In genomic region chr2:36371070-36371962, GRCh38 we compare ENCODE assay signal across 9 cellular contexts. TPM values are rescaled to one million over a fixed set of nuclear protein-coding genes. Genes with fewer than 3 reads are reported as not detected.
DNase-seq lines count a peak whose midpoint lies in the region; ATAC-seq, FAIRE-seq and TF ChIP-seq lines count a peak whose summit lies in the region.
"Had no signal": no experiment of that assay in that cellular context is flagged by ENCODE, and none has a peak within 500 bp of the region (broad histone marks: within the 10 kb centered on the region; RNA-seq: fewer than 3 reads in every experiment).

No MANE protein-coding gene starts in this region.

- H3K27ac Mint-ChIP-seq in activated naive CD4-positive, alpha-beta T cell treated with anti-CD3 and anti-CD28 coated beads for 36 hours = no peak overlapping the region
- H3K27ac Mint-ChIP-seq: T-cell had no signal

- peaks cover 99% of the 10 kb centered on the region for H3K4me1 ChIP-seq in endothelial cell of umbilical vein (ENCODE audit: control insufficient read depth, extremely low read depth, insufficient read depth, low read length)

- no peaks in the 10 kb centered on the region for H3K36me3 Mint-ChIP-seq in activated naive CD4-positive, alpha-beta T cell treated with anti-CD3 and anti-CD28 coated beads for 36 hours (ENCODE audit: low read depth)
- H3K36me3 Mint-ChIP-seq: T-cell had no signal

- dilution Hi-C loops in endothelial cell of umbilical vein (cut with MboI; ENCODE audit: extremely low pct_ligation_motif_present, low sequenced_read_pairs) = no loop called here

- H3K4me1 Mint-ChIP-seq in activated naive CD4-positive, alpha-beta T cell treated with anti-CD3 and anti-CD28 coated beads for 36 hours (ENCODE audit: low read depth) = peaks cover 11% of the 10 kb centered on the region

- CTCF ChIA-PET in endothelial cell of umbilical vein (lab: Charles Lee) = interaction anchor here (0.9 to 7.1 kb wide), 19 partner anchors 9 to 301 kb away, joined by 3 to 41 read pairs (median 4); no protein-coding TSS in a partner anchor
- CTCF ChIA-PET in activated naive CD4-positive, alpha-beta T cell treated with anti-CD3 and anti-CD28 coated beads for 36 hours (lab: Charles Lee) = interaction anchor here (1.9 kb wide), 1 partner anchor 19 kb away, joined by 4 read pairs; no protein-coding TSS in a partner anchor

- peak; percentile 1 for ATAC-seq in omental fat pad (ENCODE audit: low FRiP score)
- ATAC-seq in HG03442 (IDR thresholded peaks at IDR 0.05; ENCODE audit: unreplicated experiment) = no peak
- ATAC-seq: T-cell had no signal

- no peaks in the 10 kb centered on the region for H3K9me1 ChIP-seq in endothelial cell of umbilical vein (replicated peaks; ENCODE audit: control insufficient read depth, extremely low read depth, insufficient read depth, low read length)

- no peaks in the 10 kb centered on the region for H3K27me3 ChIP-seq in endothelial cell of umbilical vein (ENCODE audit: control insufficient read depth in 2 of 2, insufficient read depth in 2 of 2, low read length in 2 of 2)

- H3K9me3 Mint-ChIP-seq in activated naive CD4-positive, alpha-beta T cell treated with anti-CD3 and anti-CD28 coated beads for 36 hours = no peaks in the 10 kb centered on the region
- H3K9me3 Mint-ChIP-seq: T-cell had no signal

- intact Hi-C loops in endothelial cell of umbilical vein (cut with micrococcal nuclease) = loop anchor here (1.0 to 5.0 kb wide), 3 partner anchors 14 to 191 kb away; no protein-coding TSS in a partner anchor
- intact Hi-C loops in activated naive CD4-positive, alpha-beta T cell treated with anti-CD3 and anti-CD28 coated beads for 36 hours (cut with micrococcal nuclease) = no loop called here

- peak; percentile 18 for FAIRE-seq in endothelial cell of umbilical vein (lab: Jason Lieb, UNC)

- H3K36me3 ChIP-seq in endothelial cell of umbilical vein (ENCODE audit: control insufficient read depth in 2 of 2, extremely low read depth in 1 of 2, insufficient read depth in 2 of 2, low read length in 2 of 2) = peaks cover 3% of the 10 kb centered on the region in 2 experiments

- POLR2A ChIA-PET in endothelial cell of umbilical vein (lab: Charles Lee) = interaction anchor here (0.5 to 3.4 kb wide), 9 partner anchors 9 to 114 kb away, joined by 3 to 17 read pairs (median 3); partner anchors contain the start of gene CRIM1

- no peak for TF ChIP-seq CTCF in AG10803 (conservative IDR thresholded peaks at IDR 0.05; ENCODE audit: low read length)
- no peak for TF ChIP-seq CTCF in endothelial cell of umbilical vein (IDR thresholded peaks at IDR 0.05; ENCODE audit: extremely low read depth in 1 of 2, insufficient read depth in 1 of 2, low read depth in 1 of 2, low read length in 2 of 2)
- TF ChIP-seq CTCF in omental fat pad (IDR thresholded peaks at IDR 0.05) = no peak

- peak overlapping the region; percentile 72 for H3K9ac ChIP-seq in endothelial cell of umbilical vein (replicated peaks; ENCODE audit: extremely low read depth, insufficient read depth, low read length)

- peak overlapping the region; percentile 30 for H3K4me3 ChIP-seq in AG10803 (ENCODE audit: low read length)
- H3K4me3 ChIP-seq in endothelial cell of umbilical vein (replicated peaks in 1 of 3; ENCODE audit: insufficient read depth in 1 of 3, low read depth in 1 of 3, low read length in 3 of 3) = peak overlapping the region in 1 of 3 experiments; percentile 2

- TSS peak; percentile 72 for BruUV-seq in endothelial cell of umbilical vein (replicated peaks; lab: Mats Ljungman, UMichigan)

- no peak overlapping the region for H2AFZ ChIP-seq in endothelial cell of umbilical vein (ENCODE audit: low read depth, low read length)

- no peak overlapping the region for H3K4me3 Mint-ChIP-seq in activated naive CD4-positive, alpha-beta T cell treated with anti-CD3 and anti-CD28 coated beads for 36 hours
- H3K4me3 Mint-ChIP-seq: T-cell had no signal

- DNase-seq in AG10803 (ENCODE audit: low read depth) (peak; percentile 72), NCI-H446 treated with DMSO at 0.1 percent for 48 hours (lab: John Stamatoyannopoulos, UW) (peak; percentile 27), endothelial cell of umbilical vein (ENCODE audit: low read depth, low spot score) (peak; percentile 65), omental fat pad (ENCODE audit: low spot score) (no peak), occipital lobe (lab: John Stamatoyannopoulos, UW) (no peak)
- DNase-seq in activated naive CD4-positive, alpha-beta T cell treated with anti-CD3 and anti-CD28 coated beads for 36 hours = no peak
- DNase-seq in effector CD8-positive, alpha-beta T cell (lab: John Stamatoyannopoulos, UW) = no peak
- DNase-seq: T-cell had no signal

- peaks cover 15% of the 10 kb centered on the region for H4K20me1 ChIP-seq in endothelial cell of umbilical vein (replicated peaks; ENCODE audit: control insufficient read depth, extremely low read depth, insufficient read depth, low read length)

- peaks cover 100% of the 10 kb centered on the region for H3K79me2 ChIP-seq in endothelial cell of umbilical vein (ENCODE audit: control insufficient read depth, insufficient read depth, low read length)

- H3K27me3 Mint-ChIP-seq in activated naive CD4-positive, alpha-beta T cell treated with anti-CD3 and anti-CD28 coated beads for 36 hours (ENCODE audit: low read depth) = peaks cover 5% of the 10 kb centered on the region

- H3K4me2 ChIP-seq in endothelial cell of umbilical vein (ENCODE audit: insufficient read depth, low read length) = peak overlapping the region; percentile 71

- peak overlapping the region; percentile 81 for H3K27ac ChIP-seq in endothelial cell of umbilical vein (ENCODE audit: insufficient read depth, low read depth, low read length)

- no peaks in the 10 kb centered on the region for H3K9me3 ChIP-seq in endothelial cell of umbilical vein (replicated peaks; ENCODE audit: control insufficient read depth, insufficient read depth, low read length)

- peak; percentile 20 for TF ChIP-seq POLR2A in endothelial cell of umbilical vein (IDR thresholded peaks at IDR 0.05; ENCODE audit: low read depth, low read length)

TF ChIP-seq in endothelial cell of umbilical vein, 7 proteins besides CTCF, POLR2A, EP300 and RAD21:
- TF ChIP-seq FOS (IDR thresholded peaks at IDR 0.05; ENCODE audit: borderline replicate concordance, insufficient read depth, low read length) (no peak), MAX (IDR thresholded peaks at IDR 0.05; ENCODE audit: insufficient read depth, insufficient read length) (no peak), POLR2AphosphoS5 (IDR thresholded peaks at IDR 0.05; ENCODE audit: insufficient read depth, low read depth, low read length) (peak; percentile 66), EZH2 (IDR thresholded peaks at IDR 0.05; ENCODE audit: borderline replicate concordance, low read depth, low read length, severe bottlenecking) (no peak), MYC (IDR thresholded peaks at IDR 0.05; ENCODE audit: low read depth, low read length) (no peak)

RNA-seq across cellular contexts. Expression of gene CRIM1, which starts 15.7 kb away (rescaled TPM):
- 649 and 675 TPM in 2 replicates for total RNA-seq in endothelial cell of umbilical vein
- polyA plus RNA-seq in endothelial cell of umbilical vein = 422 and 462 TPM in 2 replicates
- polyA plus RNA-seq in endothelial cell of umbilical vein (2011; cell fraction: cytosol; rRNA removed) = 397 and 400 TPM in 2 replicates
- polyA plus RNA-seq in endothelial cell of umbilical vein (2011; cell fraction: nucleus; rRNA removed) = 406 and 467 TPM in 2 replicates
- 369 and 389 TPM in 2 replicates for polyA plus RNA-seq in endothelial cell of umbilical vein (2012)
- 1,644 and 1,810 TPM in 2 replicates for polyA minus RNA-seq in endothelial cell of umbilical vein
- polyA minus RNA-seq in endothelial cell of umbilical vein (2011; cell fraction: cytosol; rRNA and poly(A)+ RNA removed) = 271 TPM
- polyA minus RNA-seq in endothelial cell of umbilical vein (2011; cell fraction: nucleus; rRNA and poly(A)+ RNA removed) = 1,549 and 1,599 TPM in 2 replicates
- total RNA-seq in omental fat pad = 100 to 1,000 TPM; 229 to 252 (median 233) TPM
- 1 to 10 TPM; 3.1 to 3.3 TPM for total RNA-seq in activated naive CD4-positive, alpha-beta T cell treated with anti-CD3 and anti-CD28 coated beads for 36 hours
- total RNA-seq in occipital lobe = 105 TPM

Comparison
In these comparisons a context has a peak if more than half of its experiments do, and no peak if none do; other contexts are left out.
1. DNase-seq: peak in AG10803 (single experiment), NCI-H446 treated with DMSO at 0.1 percent for 48 hours (single experiment) and endothelial cell of umbilical vein (single experiment); none in omental fat pad (single experiment), activated naive CD4-positive, alpha-beta T cell treated with anti-CD3 and anti-CD28 coated beads for 36 hours (single experiment), occipital lobe (single experiment) and effector CD8-positive, alpha-beta T cell (single experiment).
2. RNA of gene CRIM1, which starts 15.7 kb away (total RNA-seq): 649 to 675 TPM in endothelial cell of umbilical vein, 229 to 252 TPM in omental fat pad and 105 TPM in occipital lobe (single experiment); 3.1 to 3.3 TPM in activated naive CD4-positive, alpha-beta T cell treated with anti-CD3 and anti-CD28 coated beads for 36 hours; every median in the first group is over 10 times any median in the second.